Comparison of ENCODE assay signal across 9 cellular contexts in the genomic region with DNA sequence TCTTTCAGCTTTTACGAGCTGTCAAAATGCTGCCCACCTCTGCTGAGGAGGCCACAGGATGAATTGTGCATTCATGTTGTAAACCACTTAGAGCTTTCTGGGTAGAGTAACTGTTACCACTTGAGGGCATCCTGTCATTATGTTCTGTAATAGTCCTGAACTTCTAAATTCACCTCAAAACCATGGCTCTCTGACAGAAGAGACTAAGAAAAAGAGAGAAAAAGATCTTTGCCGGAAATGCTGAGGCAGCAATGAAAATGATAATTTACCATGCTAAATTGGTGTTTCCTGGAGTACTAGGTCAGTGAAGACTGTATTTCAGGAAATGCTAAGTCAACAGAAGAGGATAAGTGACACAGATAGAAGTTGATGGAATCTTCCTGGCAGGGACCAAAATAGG.
DNase-seq lines count a peak whose midpoint lies in the region; ATAC-seq, FAIRE-seq and TF ChIP-seq lines count a peak whose summit lies in the region.
"Had no signal": no experiment of that assay in that cellular context is flagged by ENCODE, and none has a peak within 500 bp of the region (broad histone marks: within the 10 kb centered on the region; RNA-seq: fewer than 3 reads in every experiment).

No MANE protein-coding gene starts in this region.

- ATAC-seq in HepG2 (no peak), GM18502 (IDR thresholded peaks at IDR 0.05; ENCODE audit: poor library complexity, unreplicated experiment) (no peak), HG03521 (IDR thresholded peaks at IDR 0.05; ENCODE audit: unreplicated experiment) (no peak)

- no TSS peak for BruUV-seq in HepG2 (replicated peaks; lab: Mats Ljungman, UMichigan)

- TF ChIP-seq POLR2A in HepG2 (IDR thresholded peaks at IDR 0.05; ENCODE audit: insufficient read depth in 1 of 2, low read depth in 2 of 2, low read length in 2 of 2) (no peak), testis (IDR thresholded peaks at IDR 0.05) (no peak)

- no peak overlapping the region for H3K4me3 ChIP-seq in liver (ENCODE audit: low read depth in 1 of 3, low read length in 3 of 3)
- no peak overlapping the region for H3K4me3 ChIP-seq in HepG2 (replicated peaks in 1 of 3; ENCODE audit: insufficient read depth in 1 of 3, low read depth in 2 of 3, low read length in 3 of 3)
- no peak overlapping the region for H3K4me3 ChIP-seq in fibroblast of the aortic adventitia (ENCODE audit: low read depth, low read length)
- H3K4me3 ChIP-seq in testis: no peak overlapping the region

- TF ChIP-seq EP300 in HepG2 (IDR thresholded peaks at IDR 0.05; ENCODE audit: low read depth in 2 of 2, low read length in 2 of 2) (no peak), HepG2 (CRISPR knock-in tag; IDR thresholded peaks at IDR 0.05; ENCODE audit: borderline replicate concordance) (no peak)

- in situ Hi-C loops in HepG2 (cut with HindIII; ENCODE audit: extremely low pct_ligation_motif_present, low pct_unique_long_range_greater_than_20kb): no loop called here

- H4K20me1 ChIP-seq in HepG2 (ENCODE audit: insufficient read depth, low read length): no peaks in the 10 kb centered on the region

- POLR2A ChIA-PET in HepG2 (lab: Yijun Ruan, JAX): no interaction called here

- no peak overlapping the region for H2AFZ ChIP-seq in HepG2 (ENCODE audit: low read length)

- H3K27me3 ChIP-seq in liver (ENCODE audit: control insufficient read depth in 4 of 4, insufficient read depth in 4 of 4, low read length in 3 of 4): no peaks in the 10 kb centered on the region
- H3K27me3 ChIP-seq in HepG2 (ENCODE audit: control insufficient read depth in 1 of 2, insufficient read depth in 2 of 2, low read length in 2 of 2): no peaks in the 10 kb centered on the region
- H3K27me3 ChIP-seq in testis: no peaks in the 10 kb centered on the region

- H3K27ac ChIP-seq in liver (ENCODE audit: low read depth in 1 of 2, low read length in 2 of 2) (no peak overlapping the region), HepG2 (ENCODE audit: extremely low read length, insufficient read depth, low read length) (no peak overlapping the region), testis (no peak overlapping the region), substantia nigra (ENCODE audit: low read depth, low read length, poor library complexity, severe bottlenecking) (no peak overlapping the region)

- H3K9me3 ChIP-seq in liver (ENCODE audit: control insufficient read depth in 4 of 4, low read length in 3 of 4) (no peaks in the 10 kb centered on the region), HepG2 (ENCODE audit: low read length) (peaks cover 90% of the 10 kb centered on the region), testis (no peaks in the 10 kb centered on the region)

- no peak for TF ChIP-seq CTCF in liver (IDR thresholded peaks at IDR 0.05; ENCODE audit: low read depth, low read length, missing input control)
- no peak for TF ChIP-seq CTCF in HepG2 (CRISPR knock-in tag; IDR thresholded peaks at IDR 0.05)
- TF ChIP-seq CTCF in fibroblast of the aortic adventitia (IDR thresholded peaks at IDR 0.05; ENCODE audit: insufficient read depth, low read length): peak; percentile 48
- TF ChIP-seq CTCF in testis (IDR thresholded peaks at IDR 0.05): no peak

- FAIRE-seq in HepG2 (lab: Jason Lieb, UNC): no peak

- no peak overlapping the region for H3K9ac ChIP-seq in liver (ENCODE audit: low read depth in 1 of 2, low read length in 2 of 2)
- H3K9ac ChIP-seq in HepG2 (ENCODE audit: insufficient read depth, low read depth, low read length): no peak overlapping the region

- H3K4me2 ChIP-seq in HepG2 (ENCODE audit: low read depth, low read length): no peak overlapping the region

- H3K36me3 ChIP-seq in liver (ENCODE audit: control insufficient read depth in 4 of 4, insufficient read depth in 3 of 4, low read depth in 1 of 4, low read length in 3 of 4) (no peaks in the 10 kb centered on the region), HepG2 (replicated peaks in 1 of 2; ENCODE audit: control insufficient read depth in 1 of 2, insufficient read depth in 2 of 2, low read length in 2 of 2) (no peaks in the 10 kb centered on the region), testis (ENCODE audit: low read depth, missing control alignments) (no peaks in the 10 kb centered on the region)

- no peak for DNase-seq in HepG2 (ENCODE audit: low spot score)
- DNase-seq in RPMI8226: peak; percentile 8
- peak; percentile 83 for DNase-seq in fibroblast of the aortic adventitia (ENCODE audit: low read depth)
- DNase-seq in testis: no peak
- no peak for DNase-seq in substantia nigra (lab: John Stamatoyannopoulos, UW)
- DNase-seq: T-helper 1 cell had no signal

- intact Hi-C loops in HepG2 (cut with micrococcal nuclease; ENCODE audit: unreplicated experiment): no loop called here
- intact Hi-C loops in testis (cut with DNase I; ENCODE audit: low total_unique reads): no loop called here

- H3K79me2 ChIP-seq in HepG2 (ENCODE audit: insufficient read depth, low read length): no peaks in the 10 kb centered on the region

- CTCF ChIA-PET in HepG2 (lab: Yijun Ruan, JAX; ENCODE audit: low intra/inter-chr PET ratio, low total read pairs): no interaction called here

- 53% methylated on average over 2 of the region's 2 CpGs for WGBS in liver
- 4% methylated on average over 2 of the region's 2 CpGs for WGBS in HepG2 (ENCODE audit: low lambda C conversion rate)
- WGBS in testis, 2 donors: 47 to 52% methylated on average over 2 of the region's 2 CpGs

- H3K4me1 ChIP-seq in liver (ENCODE audit: control insufficient read depth in 4 of 4, insufficient read depth in 4 of 4, low read length in 3 of 4): no peaks in the 10 kb centered on the region
- no peaks in the 10 kb centered on the region for H3K4me1 ChIP-seq in HepG2 (ENCODE audit: insufficient read depth, low read length)
- no peaks in the 10 kb centered on the region for H3K4me1 ChIP-seq in testis

- TF ChIP-seq RAD21 in liver (IDR thresholded peaks at IDR 0.05): peak; percentile 37 to 38
- TF ChIP-seq RAD21 in HepG2 (CRISPR knock-in tag; IDR thresholded peaks at IDR 0.05): no peak

TF ChIP-seq in liver, 16 proteins besides CTCF, POLR2A, EP300 and RAD21:
- TF ChIP-seq FOXA1 (IDR thresholded peaks at IDR 0.05) (no peak), TAF1 (conservative IDR thresholded peaks at IDR 0.05) (no peak), HNF4A (conservative IDR thresholded peaks at IDR 0.05) (no peak), NR2F2 (IDR thresholded peaks at IDR 0.05) (no peak)

TF ChIP-seq in HepG2, 621 proteins besides CTCF, POLR2A, EP300 and RAD21:
- TF ChIP-seq MAFK (conservative IDR thresholded peaks at IDR 0.05 in 1 of 2, IDR thresholded peaks at IDR 0.05 in 1 of 2; ENCODE audit: low read length in 2 of 2) (peak in 1 of 2 experiments; percentile 29; a peak in 1 of 4 replicates), JUN (CRISPR knock-in tag; IDR thresholded peaks at IDR 0.05) (no peak)
TF ChIP-seq in HepG2: peak in this region for 1.

Comparison
In these comparisons a context has a peak if more than half of its experiments do, and no peak if none do; other contexts are left out.
1. DNase-seq: peak in RPMI8226 (single experiment) and fibroblast of the aortic adventitia (single experiment); none in HepG2 (single experiment), testis (single experiment) and substantia nigra (0 of 49).